In the genomic region with DNA sequence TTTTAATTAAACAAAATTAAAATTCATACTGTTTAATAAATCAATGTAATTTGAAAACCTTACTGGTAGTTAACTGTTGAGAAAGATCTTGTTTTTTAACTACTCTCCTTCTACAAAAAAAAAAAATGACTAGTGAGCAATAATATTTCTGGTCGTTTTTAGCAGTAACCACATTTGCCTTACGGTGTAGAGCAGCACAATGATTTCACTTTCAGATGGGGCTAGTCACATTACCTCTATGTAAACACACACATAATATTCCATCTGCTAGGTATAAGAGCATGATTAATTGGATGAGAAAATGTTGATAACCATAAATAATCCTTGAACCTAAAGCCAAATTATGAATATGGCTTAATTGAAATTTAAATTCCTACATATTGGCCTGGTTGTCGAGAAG, we compare ENCODE assay signal across 26 cellular contexts.
A peak's percentile ranks its signal among the peaks of the same experiment; 100 is the strongest.
DNase-seq lines count a peak whose midpoint lies in the region; ATAC-seq, FAIRE-seq and TF ChIP-seq lines count a peak whose summit lies in the region.
"Had no signal": no experiment of that assay in that cellular context is flagged by ENCODE, and none has a peak within 500 bp of the region (broad histone marks: within the 10 kb centered on the region; RNA-seq: fewer than 3 reads in every experiment).

No MANE protein-coding gene starts in this region.

- no peaks in the 10 kb centered on the region for H3K9me3 Mint-ChIP-seq in MCF 10A (ENCODE audit: unreplicated experiment)
- H3K9me3 Mint-ChIP-seq: activated naive CD4-positive, alpha-beta T cell treated with anti-CD3 and anti-CD28 coated beads for 36 hours; CD4-positive, alpha-beta memory T cell; T-cell; WTC11 had no signal

- POLR2A ChIA-PET in MCF 10A (lab: Yijun Ruan, JAX) = interaction anchor here (0.6 to 0.8 kb wide), 2 partner anchors 426 to 1316 kb away, joined by 3 read pairs; no protein-coding TSS in a partner anchor

- DNase-seq in D721Med (ENCODE audit: insufficient read length, low spot score) (no peak), MCF 10A (ENCODE audit: unreplicated experiment) (no peak), UCSD-AML1 (lab: John Stamatoyannopoulos, UW; ENCODE audit: unreplicated experiment) (no peak), frontal cortex (ENCODE audit: low spot score in 2 of 2) (no peak), NCI-H510A treated with DMSO at 0.1 percent for 48 hours (lab: John Stamatoyannopoulos, UW) (no peak)
- DNase-seq: activated naive CD4-positive, alpha-beta T cell treated with anti-CD3 and anti-CD28 coated beads for 36 hours; brain microvascular endothelial cell; CD4-positive, alpha-beta memory T cell; dorsolateral prefrontal cortex; H7; KG1; left colon; mucosa of descending colon; NCI-H187 treated with DMSO at 0.1 percent for 48 hours; NCI-H524 treated with DMSO at 0.1 percent for 48 hours; Peyer's patch; sigmoid colon; stimulated activated CD4-positive, alpha-beta T cell treated with anti-CD3 and anti-CD28 coated beads, Interleukin-4, amount 100 ng/mL, for 24 hours; T-cell; transverse colon had no signal

- BruUV-seq in MCF 10A (replicated peaks; lab: Mats Ljungman, UMichigan) = no TSS peak

- H3K4me3 Mint-ChIP-seq in MCF 10A (ENCODE audit: unreplicated experiment) = no peak overlapping the region
- H3K4me3 Mint-ChIP-seq: activated naive CD4-positive, alpha-beta T cell treated with anti-CD3 and anti-CD28 coated beads for 36 hours; CD4-positive, alpha-beta memory T cell; T-cell; WTC11 had no signal

- no peak for TF ChIP-seq CTCF in D721Med (IDR thresholded peaks at IDR 0.05; ENCODE audit: insufficient read depth, missing control alignments)
- TF ChIP-seq CTCF in MCF 10A (IDR thresholded peaks at IDR 0.05; ENCODE audit: unreplicated experiment) = no peak

- CTCF ChIA-PET in MCF 10A (lab: Yijun Ruan, JAX) = interaction anchor here (0.6 kb wide), 1 partner anchor 1007 kb away, joined by 3 read pairs; no protein-coding TSS in a partner anchor

- intact Hi-C loops in MCF 10A (cut with micrococcal nuclease) = no loop called here

- FAIRE-seq in D721Med (lab: Jason Lieb, UNC) = peak; percentile 85
- no peak for FAIRE-seq in frontal cortex (lab: Jason Lieb, UNC)
- FAIRE-seq: A204.1, GM18507 had no signal

- H3K27ac Mint-ChIP-seq in MCF 10A (ENCODE audit: low read depth, unreplicated experiment) = no peak overlapping the region
- H3K27ac Mint-ChIP-seq: activated naive CD4-positive, alpha-beta T cell treated with anti-CD3 and anti-CD28 coated beads for 36 hours; CD4-positive, alpha-beta memory T cell; T-cell; WTC11 had no signal

- no peaks in the 10 kb centered on the region for H3K36me3 Mint-ChIP-seq in MCF 10A (ENCODE audit: insufficient read depth, unreplicated experiment)
- H3K36me3 Mint-ChIP-seq: CD4-positive, alpha-beta memory T cell; T-cell; WTC11 had no signal

- peaks cover 4% of the 10 kb centered on the region for H3K4me1 Mint-ChIP-seq in MCF 10A (ENCODE audit: insufficient read depth, unreplicated experiment)
- H3K4me1 Mint-ChIP-seq: CD4-positive, alpha-beta memory T cell; T-cell; WTC11 had no signal

- peak; percentile 87 for ATAC-seq in GM19351 (IDR thresholded peaks at IDR 0.05; ENCODE audit: unreplicated experiment)
- ATAC-seq in HG02642 (IDR thresholded peaks at IDR 0.05; ENCODE audit: poor library complexity, unreplicated experiment) = peak; percentile 54
- ATAC-seq in HG03432 (IDR thresholded peaks at IDR 0.05; ENCODE audit: unreplicated experiment) = peak; percentile 85
- ATAC-seq: left colon, mucosa of descending colon, T-cell, WTC11 had no signal

- H3K27me3 Mint-ChIP-seq in MCF 10A (ENCODE audit: insufficient read depth, unreplicated experiment) = no peaks in the 10 kb centered on the region
